ENCODE assay signal across 18 cellular contexts in the genomic region with DNA sequence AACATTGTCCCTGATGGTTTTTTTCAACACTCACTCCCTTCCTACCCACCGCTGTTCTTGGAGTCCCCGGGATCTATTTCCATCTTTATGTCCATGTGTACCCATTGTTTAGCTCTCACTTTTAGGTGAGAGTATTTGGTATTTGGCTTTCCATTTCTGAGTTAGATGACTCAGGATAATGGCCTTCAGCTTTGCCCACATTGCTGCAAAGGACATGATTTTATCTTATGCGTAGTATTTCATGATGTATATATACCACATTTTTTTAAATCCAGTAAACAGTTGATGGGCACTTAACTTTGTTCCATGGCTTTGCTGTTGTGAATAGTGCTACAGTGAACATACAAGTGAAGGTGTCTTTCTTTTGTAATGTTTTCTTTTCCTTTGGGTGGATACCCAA.
"Had no signal": no experiment of that assay in that cellular context is flagged by ENCODE, and none has a peak within 500 bp of the region (broad histone marks: within the 10 kb centered on the region; RNA-seq: fewer than 3 reads in every experiment).

No MANE protein-coding gene starts in this region.

- H3K9me3 ChIP-seq: prostate gland, right lobe of liver, vagina had no signal

- H3K4me1 ChIP-seq: prostate gland, right lobe of liver, spleen, tibial artery, vagina had no signal

- ATAC-seq: activated CD8-positive, alpha-beta T cell treated with anti-CD3 and anti-CD28 coated beads, Interleukin-2, amount 10 ng/mL, durations not matched to agents 7 days and 5 days; activated T-helper 17 cell treated with anti-CD3 and anti-CD28 coated beads, Interleukin-2, amount 50 U/mL, for 72 hours; natural killer cell treated with Interleukin-12 subunit alpha and Interleukin-12 subunit beta and Interleukin-15 and Interleukin-18, amount 100 ng/mL, for 72 hours; right lobe of liver; stimulated activated memory B cell treated with anti-CD40 and anti-IgM and Interleukin-4, amounts not matched to agents 10 μg/mL and 1 μg/mL and 100 μg/mL, for 72 hours had no signal

- H3K4me3 ChIP-seq: prostate gland, right lobe of liver, spleen, tibial artery, vagina had no signal

- H3K27me3 ChIP-seq: right lobe of liver, spleen, tibial artery, vagina had no signal

- H3K27ac ChIP-seq: prostate gland, right lobe of liver, spleen, tibial artery, vagina had no signal

- DNase-seq: activated CD4-positive, alpha-beta T cell treated with anti-CD3 and anti-CD28 coated beads for 4 hours; activated CD8-positive, alpha-beta T cell treated with anti-CD3 and anti-CD28 coated beads, Interleukin-2, amount 10 ng/mL, durations not matched to agents 7 days and 5 days; activated naive CD4-positive, alpha-beta T cell treated with anti-CD3 and anti-CD28 coated beads for 36 hours; cerebellar nuclear complex; dermis blood vessel endothelial cell; endodermal cell; erythroblast; head of caudate nucleus; occipital lobe; right lobe of liver; spleen; stimulated activated CD4-positive, alpha-beta T cell treated with anti-CD3 and anti-CD28 coated beads, Interleukin-1b, Interleukin-23, amount 100 ng/mL, for 48 hours; tibial artery had no signal

- H3K36me3 ChIP-seq: prostate gland, right lobe of liver, spleen, tibial artery, vagina had no signal
